In the genomic region with DNA sequence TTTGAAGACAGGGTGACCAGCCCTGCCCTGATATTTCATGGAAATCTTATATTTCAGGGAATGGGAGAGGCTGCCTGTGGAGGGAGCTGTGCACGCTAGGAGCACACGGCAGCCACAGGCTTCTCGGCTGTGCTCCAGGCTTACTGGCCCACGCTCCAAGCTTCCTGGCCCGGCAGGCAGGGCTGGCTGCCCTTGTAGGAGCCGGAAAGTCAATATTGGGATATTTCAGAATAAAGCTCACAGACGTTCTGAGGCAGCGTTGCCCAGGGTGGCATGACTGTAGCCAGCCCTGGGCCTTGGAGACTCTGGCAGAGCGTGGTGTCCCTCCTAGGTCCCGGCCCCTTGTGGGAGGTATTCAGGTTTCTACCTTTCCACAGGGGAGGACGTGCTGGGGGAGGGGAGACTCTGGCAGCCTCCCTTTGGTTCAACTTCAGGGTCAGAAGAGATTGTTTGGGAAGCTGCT, we compare ENCODE assay signal across 1 cellular context.
A peak's percentile ranks its signal among the peaks of the same experiment; 100 is the strongest.
TF ChIP-seq lines count a peak whose summit lies in the region.

No MANE protein-coding gene starts in this region.

TF ChIP-seq in HepG2, 621 proteins besides CTCF, POLR2A, EP300 and RAD21 (continued from another document and continues in another):
- TF ChIP-seq, protein P1, sequence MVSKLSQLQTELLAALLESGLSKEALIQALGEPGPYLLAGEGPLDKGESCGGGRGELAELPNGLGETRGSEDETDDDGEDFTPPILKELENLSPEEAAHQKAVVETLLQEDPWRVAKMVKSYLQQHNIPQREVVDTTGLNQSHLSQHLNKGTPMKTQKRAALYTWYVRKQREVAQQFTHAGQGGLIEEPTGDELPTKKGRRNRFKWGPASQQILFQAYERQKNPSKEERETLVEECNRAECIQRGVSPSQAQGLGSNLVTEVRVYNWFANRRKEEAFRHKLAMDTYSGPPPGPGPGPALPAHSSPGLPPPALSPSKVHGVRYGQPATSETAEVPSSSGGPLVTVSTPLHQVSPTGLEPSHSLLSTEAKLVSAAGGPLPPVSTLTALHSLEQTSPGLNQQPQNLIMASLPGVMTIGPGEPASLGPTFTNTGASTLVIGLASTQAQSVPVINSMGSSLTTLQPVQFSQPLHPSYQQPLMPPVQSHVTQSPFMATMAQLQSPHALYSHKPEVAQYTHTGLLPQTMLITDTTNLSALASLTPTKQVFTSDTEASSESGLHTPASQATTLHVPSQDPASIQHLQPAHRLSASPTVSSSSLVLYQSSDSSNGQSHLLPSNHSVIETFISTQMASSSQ (IDR thresholded peaks at IDR 0.05; ENCODE audit: low read depth) = no peak
- TF ChIP-seq, protein P1 (CRISPR knock-in tag; IDR thresholded peaks at IDR 0.05; ENCODE audit: borderline replicate concordance) = no peak
- TF ChIP-seq TCF12 (IDR thresholded peaks at IDR 0.05) (no peak), TCF12 (CRISPR knock-in tag; IDR thresholded peaks at IDR 0.05) (no peak), KDM4B (CRISPR knock-in tag; IDR thresholded peaks at IDR 0.05) (no peak), TEAD2 (CRISPR knock-in tag; IDR thresholded peaks at IDR 0.05) (no peak), ZNF3 (CRISPR knock-in tag; IDR thresholded peaks at IDR 0.05) (no peak), YY1 (IDR thresholded peaks at IDR 0.05; ENCODE audit: insufficient read depth, insufficient replicate concordance, low read depth, low read length) (no peak), NR2F6 (IDR thresholded peaks at IDR 0.05) (no peak), NR2F6 (CRISPR knock-in tag; IDR thresholded peaks at IDR 0.05) (no peak), ZBTB38 (CRISPR knock-in tag; IDR thresholded peaks at IDR 0.05) (peak; percentile 37; the same call in 1 of the 2 replicates), HMG20A (CRISPR knock-in tag; IDR thresholded peaks at IDR 0.05; ENCODE audit: borderline replicate concordance) (no peak; the same call in 1 of the 2 replicates), GABPB1 (CRISPR knock-in tag; IDR thresholded peaks at IDR 0.05) (peak; percentile 44; the same call in 1 of the 2 replicates), HDAC1 (CRISPR knock-in tag; IDR thresholded peaks at IDR 0.05) (no peak), ZBTB1 (CRISPR knock-in tag; IDR thresholded peaks at IDR 0.05; ENCODE audit: borderline replicate concordance) (no peak), SETDB1 (CRISPR knock-in tag; IDR thresholded peaks at IDR 0.05; ENCODE audit: borderline replicate concordance) (no peak), ZNF7 (CRISPR knock-in tag; IDR thresholded peaks at IDR 0.05) (no peak), ZNF678 (CRISPR knock-in tag; IDR thresholded peaks at IDR 0.05) (no peak), ZNF569 (CRISPR knock-in tag; IDR thresholded peaks at IDR 0.05; ENCODE audit: borderline replicate concordance) (no peak), TRIM24 (CRISPR knock-in tag; IDR thresholded peaks at IDR 0.05) (no peak), ZFP41 (CRISPR knock-in tag; IDR thresholded peaks at IDR 0.05; ENCODE audit: borderline replicate concordance) (no peak), ZNF572 (CRISPR knock-in tag; IDR thresholded peaks at IDR 0.05) (no peak), ZNF883 (CRISPR knock-in tag; IDR thresholded peaks at IDR 0.05; ENCODE audit: not compliant biosample characterization) (peak; percentile 28), CBX5 (CRISPR knock-in tag; IDR thresholded peaks at IDR 0.05; ENCODE audit: borderline replicate concordance) (no peak), GZF1 (CRISPR knock-in tag; IDR thresholded peaks at IDR 0.05) (no peak), ZBTB20 (CRISPR knock-in tag; IDR thresholded peaks at IDR 0.05; ENCODE audit: borderline replicate concordance, low read depth) (no peak), RCOR2 (CRISPR knock-in tag; IDR thresholded peaks at IDR 0.05) (no peak), ZNF616 (CRISPR knock-in tag; IDR thresholded peaks at IDR 0.05; ENCODE audit: low read depth) (no peak), KAT7 (CRISPR knock-in tag; IDR thresholded peaks at IDR 0.05; ENCODE audit: borderline replicate concordance) (no peak), ZNF879 (CRISPR knock-in tag; IDR thresholded peaks at IDR 0.05) (no peak), ZNF354B (CRISPR knock-in tag; IDR thresholded peaks at IDR 0.05) (no peak), ZNF878 (CRISPR knock-in tag; IDR thresholded peaks at IDR 0.05) (no peak), CREM (IDR thresholded peaks at IDR 0.05) (no peak), CREM (CRISPR knock-in tag; IDR thresholded peaks at IDR 0.05) (no peak), ZSCAN9 (CRISPR knock-in tag; IDR thresholded peaks at IDR 0.05; ENCODE audit: borderline replicate concordance) (no peak), RXRA (CRISPR knock-in tag; IDR thresholded peaks at IDR 0.05) (0 out of 2 replicates have a peak, but pooled peaks have one; percentile 12), FOXP1 (IDR thresholded peaks at IDR 0.05) (no peak), FOXP1 (CRISPR knock-in tag; IDR thresholded peaks at IDR 0.05) (no peak), MED13 (CRISPR knock-in tag; IDR thresholded peaks at IDR 0.05) (no peak), ZNF510 (CRISPR knock-in tag; IDR thresholded peaks at IDR 0.05; ENCODE audit: low read depth) (no peak), CREB1 (IDR thresholded peaks at IDR 0.05) (no peak), CREB1 (CRISPR knock-in tag; IDR thresholded peaks at IDR 0.05) (no peak), PHF21A (CRISPR knock-in tag; IDR thresholded peaks at IDR 0.05) (no peak)
- TF ChIP-seq, protein P2, sequence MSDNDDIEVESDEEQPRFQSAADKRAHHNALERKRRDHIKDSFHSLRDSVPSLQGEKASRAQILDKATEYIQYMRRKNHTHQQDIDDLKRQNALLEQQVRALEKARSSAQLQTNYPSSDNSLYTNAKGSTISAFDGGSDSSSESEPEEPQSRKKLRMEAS (IDR thresholded peaks at IDR 0.05) = peak; percentile 47; the same call in 1 of the 2 replicates
- TF ChIP-seq, protein P3, sequence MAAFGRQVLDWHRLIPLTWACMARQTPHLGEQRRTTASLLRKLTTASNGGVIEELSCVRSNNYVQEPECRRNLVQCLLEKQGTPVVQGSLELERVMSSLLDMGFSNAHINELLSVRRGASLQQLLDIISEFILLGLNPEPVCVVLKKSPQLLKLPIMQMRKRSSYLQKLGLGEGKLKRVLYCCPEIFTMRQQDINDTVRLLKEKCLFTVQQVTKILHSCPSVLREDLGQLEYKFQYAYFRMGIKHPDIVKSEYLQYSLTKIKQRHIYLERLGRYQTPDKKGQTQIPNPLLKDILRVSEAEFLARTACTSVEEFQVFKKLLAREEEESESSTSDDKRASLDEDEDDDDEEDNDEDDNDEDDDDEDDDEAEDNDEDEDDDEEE (CRISPR knock-in tag; IDR thresholded peaks at IDR 0.05) = no peak
- TF ChIP-seq, protein P4, sequence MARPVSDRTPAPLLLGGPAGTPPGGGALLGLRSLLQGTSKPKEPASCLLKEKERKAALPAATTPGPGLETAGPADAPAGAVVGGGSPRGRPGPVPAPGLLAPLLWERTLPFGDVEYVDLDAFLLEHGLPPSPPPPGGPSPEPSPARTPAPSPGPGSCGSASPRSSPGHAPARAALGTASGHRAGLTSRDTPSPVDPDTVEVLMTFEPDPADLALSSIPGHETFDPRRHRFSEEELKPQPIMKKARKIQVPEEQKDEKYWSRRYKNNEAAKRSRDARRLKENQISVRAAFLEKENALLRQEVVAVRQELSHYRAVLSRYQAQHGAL (CRISPR knock-in tag; IDR thresholded peaks at IDR 0.05; ENCODE audit: not compliant biosample characterization) = no peak
- TF ChIP-seq, protein P5, sequence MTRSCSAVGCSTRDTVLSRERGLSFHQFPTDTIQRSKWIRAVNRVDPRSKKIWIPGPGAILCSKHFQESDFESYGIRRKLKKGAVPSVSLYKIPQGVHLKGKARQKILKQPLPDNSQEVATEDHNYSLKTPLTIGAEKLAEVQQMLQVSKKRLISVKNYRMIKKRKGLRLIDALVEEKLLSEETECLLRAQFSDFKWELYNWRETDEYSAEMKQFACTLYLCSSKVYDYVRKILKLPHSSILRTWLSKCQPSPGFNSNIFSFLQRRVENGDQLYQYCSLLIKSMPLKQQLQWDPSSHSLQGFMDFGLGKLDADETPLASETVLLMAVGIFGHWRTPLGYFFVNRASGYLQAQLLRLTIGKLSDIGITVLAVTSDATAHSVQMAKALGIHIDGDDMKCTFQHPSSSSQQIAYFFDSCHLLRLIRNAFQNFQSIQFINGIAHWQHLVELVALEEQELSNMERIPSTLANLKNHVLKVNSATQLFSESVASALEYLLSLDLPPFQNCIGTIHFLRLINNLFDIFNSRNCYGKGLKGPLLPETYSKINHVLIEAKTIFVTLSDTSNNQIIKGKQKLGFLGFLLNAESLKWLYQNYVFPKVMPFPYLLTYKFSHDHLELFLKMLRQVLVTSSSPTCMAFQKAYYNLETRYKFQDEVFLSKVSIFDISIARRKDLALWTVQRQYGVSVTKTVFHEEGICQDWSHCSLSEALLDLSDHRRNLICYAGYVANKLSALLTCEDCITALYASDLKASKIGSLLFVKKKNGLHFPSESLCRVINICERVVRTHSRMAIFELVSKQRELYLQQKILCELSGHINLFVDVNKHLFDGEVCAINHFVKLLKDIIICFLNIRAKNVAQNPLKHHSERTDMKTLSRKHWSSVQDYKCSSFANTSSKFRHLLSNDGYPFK (CRISPR knock-in tag; IDR thresholded peaks at IDR 0.05; ENCODE audit: borderline replicate concordance) = peak; percentile 15; the same call in 1 of the 2 replicates
- TF ChIP-seq, protein P6, sequence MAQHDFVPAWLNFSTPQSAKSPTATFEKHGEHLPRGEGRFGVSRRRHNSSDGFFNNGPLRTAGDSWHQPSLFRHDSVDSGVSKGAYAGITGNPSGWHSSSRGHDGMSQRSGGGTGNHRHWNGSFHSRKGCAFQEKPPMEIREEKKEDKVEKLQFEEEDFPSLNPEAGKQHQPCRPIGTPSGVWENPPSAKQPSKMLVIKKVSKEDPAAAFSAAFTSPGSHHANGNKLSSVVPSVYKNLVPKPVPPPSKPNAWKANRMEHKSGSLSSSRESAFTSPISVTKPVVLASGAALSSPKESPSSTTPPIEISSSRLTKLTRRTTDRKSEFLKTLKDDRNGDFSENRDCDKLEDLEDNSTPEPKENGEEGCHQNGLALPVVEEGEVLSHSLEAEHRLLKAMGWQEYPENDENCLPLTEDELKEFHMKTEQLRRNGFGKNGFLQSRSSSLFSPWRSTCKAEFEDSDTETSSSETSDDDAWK (CRISPR knock-in tag; IDR thresholded peaks at IDR 0.05) = no peak
- TF ChIP-seq, protein P7, sequence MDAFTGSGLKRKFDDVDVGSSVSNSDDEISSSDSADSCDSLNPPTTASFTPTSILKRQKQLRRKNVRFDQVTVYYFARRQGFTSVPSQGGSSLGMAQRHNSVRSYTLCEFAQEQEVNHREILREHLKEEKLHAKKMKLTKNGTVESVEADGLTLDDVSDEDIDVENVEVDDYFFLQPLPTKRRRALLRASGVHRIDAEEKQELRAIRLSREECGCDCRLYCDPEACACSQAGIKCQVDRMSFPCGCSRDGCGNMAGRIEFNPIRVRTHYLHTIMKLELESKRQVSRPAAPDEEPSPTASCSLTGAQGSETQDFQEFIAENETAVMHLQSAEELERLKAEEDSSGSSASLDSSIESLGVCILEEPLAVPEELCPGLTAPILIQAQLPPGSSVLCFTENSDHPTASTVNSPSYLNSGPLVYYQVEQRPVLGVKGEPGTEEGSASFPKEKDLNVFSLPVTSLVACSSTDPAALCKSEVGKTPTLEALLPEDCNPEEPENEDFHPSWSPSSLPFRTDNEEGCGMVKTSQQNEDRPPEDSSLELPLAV (CRISPR knock-in tag; conservative IDR thresholded peaks at IDR 0.05; ENCODE audit: low read depth) = no peak
- TF ChIP-seq, protein P8, sequence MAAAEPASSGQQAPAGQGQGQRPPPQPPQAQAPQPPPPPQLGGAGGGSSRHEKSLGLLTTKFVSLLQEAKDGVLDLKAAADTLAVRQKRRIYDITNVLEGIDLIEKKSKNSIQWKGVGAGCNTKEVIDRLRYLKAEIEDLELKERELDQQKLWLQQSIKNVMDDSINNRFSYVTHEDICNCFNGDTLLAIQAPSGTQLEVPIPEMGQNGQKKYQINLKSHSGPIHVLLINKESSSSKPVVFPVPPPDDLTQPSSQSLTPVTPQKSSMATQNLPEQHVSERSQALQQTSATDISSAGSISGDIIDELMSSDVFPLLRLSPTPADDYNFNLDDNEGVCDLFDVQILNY (CRISPR knock-in tag; conservative IDR thresholded peaks at IDR 0.05) = no peak
- TF ChIP-seq, protein P9, sequence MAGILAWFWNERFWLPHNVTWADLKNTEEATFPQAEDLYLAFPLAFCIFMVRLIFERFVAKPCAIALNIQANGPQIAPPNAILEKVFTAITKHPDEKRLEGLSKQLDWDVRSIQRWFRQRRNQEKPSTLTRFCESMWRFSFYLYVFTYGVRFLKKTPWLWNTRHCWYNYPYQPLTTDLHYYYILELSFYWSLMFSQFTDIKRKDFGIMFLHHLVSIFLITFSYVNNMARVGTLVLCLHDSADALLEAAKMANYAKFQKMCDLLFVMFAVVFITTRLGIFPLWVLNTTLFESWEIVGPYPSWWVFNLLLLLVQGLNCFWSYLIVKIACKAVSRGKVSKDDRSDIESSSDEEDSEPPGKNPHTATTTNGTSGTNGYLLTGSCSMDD (CRISPR knock-in tag; IDR thresholded peaks at IDR 0.05) = no peak
- TF ChIP-seq, protein P10, sequence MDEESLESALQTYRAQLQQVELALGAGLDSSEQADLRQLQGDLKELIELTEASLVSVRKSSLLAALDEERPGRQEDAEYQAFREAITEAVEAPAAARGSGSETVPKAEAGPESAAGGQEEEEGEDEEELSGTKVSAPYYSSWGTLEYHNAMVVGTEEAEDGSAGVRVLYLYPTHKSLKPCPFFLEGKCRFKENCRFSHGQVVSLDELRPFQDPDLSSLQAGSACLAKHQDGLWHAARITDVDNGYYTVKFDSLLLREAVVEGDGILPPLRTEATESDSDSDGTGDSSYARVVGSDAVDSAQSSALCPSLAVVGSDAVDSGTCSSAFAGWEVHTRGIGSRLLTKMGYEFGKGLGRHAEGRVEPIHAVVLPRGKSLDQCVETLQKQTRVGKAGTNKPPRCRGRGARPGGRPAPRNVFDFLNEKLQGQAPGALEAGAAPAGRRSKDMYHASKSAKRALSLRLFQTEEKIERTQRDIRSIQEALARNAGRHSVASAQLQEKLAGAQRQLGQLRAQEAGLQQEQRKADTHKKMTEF (CRISPR knock-in tag; IDR thresholded peaks at IDR 0.05) = peak; percentile 59; the same call in 1 of the 2 replicates
